28 cellular contexts compared by ENCODE assay signal in the genomic region with DNA sequence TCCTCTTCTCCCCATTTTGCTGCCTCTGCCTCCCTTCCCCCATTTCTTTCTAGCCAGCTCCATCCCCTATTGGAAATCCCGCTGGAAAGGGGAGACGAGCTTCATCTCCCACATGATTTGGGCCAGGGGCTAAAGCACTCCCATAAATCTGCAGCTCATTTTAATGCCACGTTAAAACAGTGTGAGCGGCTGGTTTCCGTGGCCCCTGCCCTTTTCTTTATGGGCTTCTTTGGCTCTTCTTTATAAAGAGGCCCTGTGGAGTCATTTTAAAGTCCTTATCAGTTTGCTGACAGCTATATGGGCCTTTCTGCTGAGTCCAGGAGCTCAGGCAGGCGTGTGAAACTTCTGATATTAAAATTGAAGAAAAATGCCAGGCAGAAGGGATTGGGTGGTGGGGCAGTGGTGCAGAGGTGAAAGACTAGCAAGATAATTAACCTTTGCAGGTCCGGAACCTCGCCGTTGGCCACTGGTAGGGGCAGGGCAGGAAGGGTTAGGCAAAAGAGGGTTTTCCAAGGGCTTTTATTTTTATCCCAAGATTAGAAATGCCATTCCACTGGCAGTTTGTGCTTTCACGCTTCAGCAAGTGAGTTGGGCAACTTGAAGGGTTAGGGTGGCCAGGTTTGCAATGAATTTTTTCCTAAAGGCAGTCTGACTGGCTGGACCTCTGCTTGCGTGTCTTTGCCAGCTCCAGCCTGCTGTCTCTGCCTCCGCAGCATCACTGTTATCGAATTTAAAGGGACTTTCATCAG. TPM values are rescaled to one million over a fixed set of nuclear protein-coding genes. Genes with fewer than 3 reads are reported as not detected.
A peak's percentile ranks its signal among the peaks of the same experiment; 100 is the strongest.
DNase-seq lines count a peak whose midpoint lies in the region; ATAC-seq and TF ChIP-seq lines count a peak whose summit lies in the region.
"Had no signal": no experiment of that assay in that cellular context is flagged by ENCODE, and none has a peak within 500 bp of the region (broad histone marks: within the 10 kb centered on the region; RNA-seq: fewer than 3 reads in every experiment).

No MANE protein-coding gene starts in this region.

- WGBS in endodermal cell (ENCODE audit: insufficient coverage in 1 of 2, insufficient read length in 1 of 2), 2 experiments: 89 to 92% methylated on average over 9 to 13 of the region's 13 CpGs

- H3K27ac Mint-ChIP-seq in endodermal cell (no peak overlapping the region), mesothelial cell of epicardium (peak overlapping the region; percentile 84), glutamatergic neuron (ENCODE audit: unreplicated experiment) (no peak overlapping the region)
- H3K27ac Mint-ChIP-seq: activated naive CD4-positive, alpha-beta T cell treated with anti-CD3 and anti-CD28 coated beads for 36 hours; HFFc6; IgD-negative memory B cell had no signal

- H3K4me1 ChIP-seq in endodermal cell (ENCODE audit: control insufficient read depth, insufficient read depth, low read length) (no peaks in the 10 kb centered on the region), thoracic aorta (ENCODE audit: control insufficient read depth in 1 of 2, low read depth in 2 of 2) (peaks cover 35 to 60% of the 10 kb centered on the region in 2 donors)

- H3K4me3 ChIP-seq in endodermal cell (ENCODE audit: low read length): no peak overlapping the region
- H3K4me3 ChIP-seq in thoracic aorta: peak overlapping the region; percentile 39
- H3K4me3 ChIP-seq: dorsolateral prefrontal cortex, psoas muscle, spleen had no signal

- ATAC-seq in thoracic aorta (ENCODE audit: insufficient number of reproducible peaks, low FRiP score, low read depth) (peak; percentile 35), GM21390 (IDR thresholded peaks at IDR 0.05; ENCODE audit: unreplicated experiment) (no peak)

- H3K36me3 ChIP-seq in endodermal cell (ENCODE audit: control insufficient read depth, insufficient read depth, low read length): peaks cover 3% of the 10 kb centered on the region
- no peaks in the 10 kb centered on the region for H3K36me3 ChIP-seq in thoracic aorta
- H3K36me3 ChIP-seq: WERI-Rb-1 had no signal

- H3K9me3 ChIP-seq in endodermal cell (ENCODE audit: control insufficient read depth, low read length) (no peaks in the 10 kb centered on the region), thoracic aorta (no peaks in the 10 kb centered on the region)
- H3K9me3 ChIP-seq: psoas muscle, spleen had no signal

- no peak for TF ChIP-seq CTCF in endodermal cell (conservative IDR thresholded peaks at IDR 0.05)
- TF ChIP-seq CTCF in mesothelial cell of epicardium (IDR thresholded peaks at IDR 0.05; ENCODE audit: unreplicated experiment): no peak
- no peak for TF ChIP-seq CTCF in thoracic aorta (IDR thresholded peaks at IDR 0.05)
- TF ChIP-seq CTCF in glutamatergic neuron (IDR thresholded peaks at IDR 0.05; ENCODE audit: partially characterized antibody, unreplicated experiment): no peak

- H3K4me1 Mint-ChIP-seq in endodermal cell: peaks cover 3% of the 10 kb centered on the region
- peaks cover 31% of the 10 kb centered on the region for H3K4me1 Mint-ChIP-seq in mesothelial cell of epicardium
- peaks cover 4% of the 10 kb centered on the region for H3K4me1 Mint-ChIP-seq in glutamatergic neuron (ENCODE audit: low read depth, unreplicated experiment)
- H3K4me1 Mint-ChIP-seq: IgD-negative memory B cell had no signal

- no peak overlapping the region for H3K4me3 Mint-ChIP-seq in endodermal cell
- H3K4me3 Mint-ChIP-seq in mesothelial cell of epicardium: no peak overlapping the region
- H3K4me3 Mint-ChIP-seq in glutamatergic neuron (ENCODE audit: unreplicated experiment): no peak overlapping the region
- H3K4me3 Mint-ChIP-seq: activated naive CD4-positive, alpha-beta T cell treated with anti-CD3 and anti-CD28 coated beads for 36 hours; IgD-negative memory B cell had no signal

- H3K9ac ChIP-seq in endodermal cell (ENCODE audit: extremely low read depth, low read length, poor library complexity, severe bottlenecking): no peak overlapping the region

- DNase-seq in NCI-H446 treated with DMSO at 0.1 percent for 48 hours (lab: John Stamatoyannopoulos, UW) (peak; percentile 33), endodermal cell (no peak), mesothelial cell of epicardium (ENCODE audit: low spot score in 2 of 2, unreplicated experiment in 2 of 2) (no peak), thoracic aorta (ENCODE audit: low spot score) (no peak), glutamatergic neuron (no peak), DMS79 (lab: John Stamatoyannopoulos, UW) (no peak), NCI-H1092 treated with DMSO at 0.1 percent for 48 hours (lab: John Stamatoyannopoulos, UW) (no peak)
- DNase-seq: activated CD4-positive, alpha-beta T cell treated with anti-CD3 and anti-CD28 coated beads, Interleukin-2, amount 50 U/mL, for 1 hour; activated naive CD4-positive, alpha-beta T cell treated with anti-CD3 and anti-CD28 coated beads for 36 hours; amniotic stem cell; central memory CD4-positive, alpha-beta T cell; foreskin fibroblast; HFFc6; mammary epithelial cell; NCI-H1105 treated with DMSO at 0.1 percent for 48 hours; NCI-H2029; NCI-H2227 treated with DMSO at 0.1 percent for 48 hours; NCI-H774; psoas muscle; spleen; stimulated activated CD4-positive, alpha-beta T cell treated with anti-CD3 and anti-CD28 coated beads, Interleukin-4, amount 100 ng/mL, for 1 hour; stimulated activated naive CD4-positive, alpha-beta T cell; WERI-Rb-1 had no signal

- H3K27me3 ChIP-seq in endodermal cell (ENCODE audit: control insufficient read depth, insufficient read depth, low read length, poor library complexity, severe bottlenecking) (no peaks in the 10 kb centered on the region), thoracic aorta (replicated peaks; ENCODE audit: insufficient read depth) (no peaks in the 10 kb centered on the region)
- H3K27me3 ChIP-seq: dorsolateral prefrontal cortex, spleen had no signal

- H3K27ac ChIP-seq in endodermal cell (ENCODE audit: low read depth, low read length) (peak overlapping the region; percentile 1), thoracic aorta (peak overlapping the region; percentile 63 to 82)
- H3K27ac ChIP-seq: dorsolateral prefrontal cortex, epithelial cell of prostate, psoas muscle, RWPE1, spleen, WERI-Rb-1 had no signal

- no peaks in the 10 kb centered on the region for H3K9me3 Mint-ChIP-seq in endodermal cell
- no peaks in the 10 kb centered on the region for H3K9me3 Mint-ChIP-seq in mesothelial cell of epicardium
- H3K9me3 Mint-ChIP-seq in glutamatergic neuron (ENCODE audit: unreplicated experiment): no peaks in the 10 kb centered on the region
- H3K9me3 Mint-ChIP-seq: activated naive CD4-positive, alpha-beta T cell treated with anti-CD3 and anti-CD28 coated beads for 36 hours; HFFc6; IgD-negative memory B cell had no signal

- H3K36me3 Mint-ChIP-seq in endodermal cell (ENCODE audit: low read depth): no peaks in the 10 kb centered on the region
- peaks cover 8% of the 10 kb centered on the region for H3K36me3 Mint-ChIP-seq in mesothelial cell of epicardium
- no peaks in the 10 kb centered on the region for H3K36me3 Mint-ChIP-seq in glutamatergic neuron (ENCODE audit: unreplicated experiment)

- no peaks in the 10 kb centered on the region for H3K27me3 Mint-ChIP-seq in endodermal cell (ENCODE audit: insufficient read depth)
- peaks cover 3% of the 10 kb centered on the region for H3K27me3 Mint-ChIP-seq in mesothelial cell of epicardium (ENCODE audit: low read depth)
- H3K27me3 Mint-ChIP-seq in glutamatergic neuron (ENCODE audit: unreplicated experiment): no peaks in the 10 kb centered on the region
- H3K27me3 Mint-ChIP-seq: IgD-negative memory B cell had no signal

RNA-seq across cellular contexts. Expression of a gene that starts 44.3 kb away (rescaled TPM):
- total RNA-seq in endodermal cell (10 to 100 TPM; 47.7 to 60.3 TPM), mesothelial cell of epicardium (74.9 to 77.7 TPM (median 75.0 TPM) in 3 replicates), thoracic aorta (100 to 1,000 TPM in 1 of 2 donors, 10 to 100 TPM in 1; 64.4 to 102 TPM), glutamatergic neuron (ENCODE audit: unreplicated experiment) (46.3 TPM)
- 55.8 TPM for polyA plus RNA-seq in endodermal cell (2013, experiment 1 of 2)
- polyA plus RNA-seq in endodermal cell (2013, experiment 2 of 2): 54.9 TPM
